6 cellular contexts compared by ENCODE assay signal in the genomic region with DNA sequence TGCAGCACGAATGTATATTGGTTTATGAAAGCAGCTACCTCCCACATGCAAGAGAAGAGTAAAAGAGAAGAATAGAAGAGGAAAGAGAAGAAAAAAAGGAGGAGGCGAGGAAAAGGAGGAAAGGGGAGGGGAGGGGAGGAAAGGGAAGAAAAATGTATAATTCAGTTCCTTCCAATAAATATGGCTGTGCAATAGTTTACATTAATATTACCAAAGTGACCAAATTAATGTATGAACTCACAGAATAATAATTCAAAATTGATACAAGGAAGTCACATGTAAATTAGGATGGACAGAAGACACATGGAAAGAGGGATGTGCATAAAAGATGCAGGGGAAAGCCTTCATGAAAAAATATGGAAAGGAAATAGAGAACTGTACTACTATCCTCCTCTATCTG.
"Had no signal": no experiment of that assay in that cellular context is flagged by ENCODE, and none has a peak within 500 bp of the region (broad histone marks: within the 10 kb centered on the region; RNA-seq: fewer than 3 reads in every experiment).

No MANE protein-coding gene starts in this region.

- H3K4me1 Mint-ChIP-seq: IgD-negative memory B cell had no signal

- H3K27me3 Mint-ChIP-seq: IgD-negative memory B cell had no signal

- H3K27ac Mint-ChIP-seq: IgD-negative memory B cell had no signal

- H3K4me3 Mint-ChIP-seq: IgD-negative memory B cell had no signal

- FAIRE-seq: HTR-8/SVneo had no signal

- DNase-seq: IMR-90, KBM-7, KG1 had no signal

- H3K27ac ChIP-seq: HL-60 had no signal
